In genomic region chr2:148552675-148553331, GRCh38 we compare ENCODE assay signal across 9 cellular contexts.
A peak's percentile ranks its signal among the peaks of the same experiment; 100 is the strongest.
DNase-seq lines count a peak whose midpoint lies in the region; ATAC-seq and TF ChIP-seq lines count a peak whose summit lies in the region.
"Had no signal": no experiment of that assay in that cellular context is flagged by ENCODE, and none has a peak within 500 bp of the region (broad histone marks: within the 10 kb centered on the region; RNA-seq: fewer than 3 reads in every experiment).

No MANE protein-coding gene starts in this region.

- peaks cover 0 to 11% (median 5%) of the 10 kb centered on the region in 4 donors for H3K4me1 ChIP-seq in stomach
- H3K4me1 ChIP-seq: parathyroid adenoma had no signal

- intact Hi-C loops in stomach (cut with DNase I; ENCODE audit: low total_unique reads), result no loop called here

- H3K4me3 ChIP-seq in fibroblast of mammary gland (ENCODE audit: control insufficient read depth, low read depth, low read length) (peak overlapping the region; percentile 21), stomach (peak overlapping the region; percentile 36 to 43 (median 40))

- 48 to 65% (median 58%) methylated on average over 9 of the region's 9 CpGs for WGBS in stomach, 5 donors

- H3K27me3 ChIP-seq in stomach, result no peaks in the 10 kb centered on the region

- TF ChIP-seq CTCF in fibroblast of mammary gland (conservative IDR thresholded peaks at IDR 0.05; ENCODE audit: control insufficient read depth, insufficient read depth, low read depth, low read length) (no peak), stomach (IDR thresholded peaks at IDR 0.05) (no peak)

- ATAC-seq in HG03139 (IDR thresholded peaks at IDR 0.05; ENCODE audit: unreplicated experiment), result peak; percentile 40

- peaks cover 0 to 4% (median 1%) of the 10 kb centered on the region in 4 donors for H3K9me3 ChIP-seq in stomach

- no peaks in the 10 kb centered on the region for H3K36me3 ChIP-seq in stomach

- H3K27ac ChIP-seq in stomach, result no peak overlapping the region
- H3K27ac ChIP-seq: parathyroid adenoma had no signal

- DNase-seq in SHP77 (lab: John Stamatoyannopoulos, UW), result peak; percentile 4 to 33
- DNase-seq in SHP77 treated with DMSO at 0.1 percent for 48 hours (lab: John Stamatoyannopoulos, UW), result no peak
- DNase-seq in OCI-M1 (lab: John Stamatoyannopoulos, UW), result peak; percentile 81
- no peak for DNase-seq in fibroblast of mammary gland (ENCODE audit: low read depth)
- DNase-seq in stomach, result no peak
- DNase-seq in NCI-H82 (lab: John Stamatoyannopoulos, UW), result no peak
- DNase-seq in SW480 (ENCODE audit: low spot score), result no peak

- no peak for TF ChIP-seq POLR2A in stomach (IDR thresholded peaks at IDR 0.05)

- no peak for TF ChIP-seq EP300 in stomach (IDR thresholded peaks at IDR 0.05)

Comparison
In these comparisons a context has a peak if more than half of its experiments do, and no peak if none do; other contexts are left out.
1. DNase-seq: peak in SHP77 (2 of 2) and OCI-M1 (single experiment); none in SHP77 treated with DMSO at 0.1 percent for 48 hours (single experiment), fibroblast of mammary gland (single experiment), stomach (single experiment), NCI-H82 (single experiment) and SW480 (single experiment).